21 cellular contexts compared by ENCODE assay signal in genomic region chr4:113971706-113972360, GRCh38. TPM values are rescaled to one million over a fixed set of nuclear protein-coding genes. Genes with fewer than 3 reads are reported as not detected.
DNase-seq lines count a peak whose midpoint lies in the region; ATAC-seq, FAIRE-seq and TF ChIP-seq lines count a peak whose summit lies in the region.
"Had no signal": no experiment of that assay in that cellular context is flagged by ENCODE, and none has a peak within 500 bp of the region (broad histone marks: within the 10 kb centered on the region; RNA-seq: fewer than 3 reads in every experiment).

No MANE protein-coding gene starts in this region.

- 0% methylated on average over 2 of the region's 2 CpGs for WGBS in HepG2 (ENCODE audit: low lambda C conversion rate)
- 77% methylated on average over 2 of the region's 2 CpGs for WGBS in suprapubic skin

- H3K27me3 ChIP-seq in brain microvascular endothelial cell (replicated peaks) (no peaks in the 10 kb centered on the region), HepG2 (ENCODE audit: control insufficient read depth in 1 of 2, insufficient read depth in 2 of 2, low read length in 2 of 2) (no peaks in the 10 kb centered on the region), suprapubic skin (no peaks in the 10 kb centered on the region)
- H3K27me3 ChIP-seq: vagina had no signal

- no peak for ATAC-seq in HepG2
- ATAC-seq: activated T-cell treated with anti-CD3 and anti-CD28 coated beads, Interleukin-2, amount 50 U/mL, for 4 hours had no signal

- in situ Hi-C loops in brain microvascular endothelial cell (cut with HindIII; ENCODE audit: low pct_ligation_motif_present, low sequenced_read_pairs) (no loop called here), HepG2 (cut with HindIII; ENCODE audit: extremely low pct_ligation_motif_present, low pct_unique_long_range_greater_than_20kb) (no loop called here)

- TF ChIP-seq RAD21 in HepG2 (CRISPR knock-in tag; IDR thresholded peaks at IDR 0.05): no peak

- peak overlapping the region; percentile 70 for H3K27ac Mint-ChIP-seq in HFFc6
- H3K27ac Mint-ChIP-seq: activated naive CD4-positive, alpha-beta T cell treated with anti-CD3 and anti-CD28 coated beads, Interleukin-2, amount 50 U/mL, for 24 hours; brain; IgD-negative memory B cell had no signal

- H4K20me1 ChIP-seq in HepG2 (ENCODE audit: insufficient read depth, low read length): no peaks in the 10 kb centered on the region

- H3K36me3 ChIP-seq in brain microvascular endothelial cell (replicated peaks) (peaks cover 3% of the 10 kb centered on the region), HepG2 (replicated peaks in 1 of 2; ENCODE audit: control insufficient read depth in 1 of 2, insufficient read depth in 2 of 2, low read length in 2 of 2) (no peaks in the 10 kb centered on the region), suprapubic skin (no peaks in the 10 kb centered on the region)
- H3K36me3 ChIP-seq: vagina had no signal

- H3K4me1 ChIP-seq in HepG2 (ENCODE audit: insufficient read depth, low read length): no peaks in the 10 kb centered on the region
- H3K4me1 ChIP-seq in suprapubic skin: peaks cover 3% of the 10 kb centered on the region

- DNase-seq in AG08395 (ENCODE audit: low spot score) (peak; percentile 58), HFFc6 (peak; percentile 52), brain microvascular endothelial cell (peak; percentile 14), iris pigment epithelial cell (ENCODE audit: low read depth) (peak; percentile 87), HepG2 (ENCODE audit: low spot score) (no peak), GOT3 (lab: John Stamatoyannopoulos, UW) (no peak), suprapubic skin (ENCODE audit: low spot score in 2 of 2) (no peak), occipital lobe (lab: John Stamatoyannopoulos, UW) (no peak)
- DNase-seq: ACHN; activated CD4-positive, alpha-beta T cell treated with anti-CD3 and anti-CD28 coated beads, Interleukin-2, amount 50 U/mL, for 4 hours; activated T-cell treated with anti-CD3 and anti-CD28 coated beads, Interleukin-2, amount 50 U/mL, for 4 hours; foreskin melanocyte; GDM1; NCI-H2171 had no signal

- H3K9me3 Mint-ChIP-seq in HFFc6: peaks cover 15% of the 10 kb centered on the region; the same call in 1 of the 2 replicates
- H3K9me3 Mint-ChIP-seq: activated naive CD4-positive, alpha-beta T cell treated with anti-CD3 and anti-CD28 coated beads, Interleukin-2, amount 50 U/mL, for 24 hours had no signal

- no TSS peak for BruUV-seq in HepG2 (replicated peaks; lab: Mats Ljungman, UMichigan)

- H2AFZ ChIP-seq in HepG2 (ENCODE audit: low read length): no peak overlapping the region

- H3K36me3 Mint-ChIP-seq in HFFc6 (ENCODE audit: low read depth): peaks cover 62% of the 10 kb centered on the region
- H3K36me3 Mint-ChIP-seq: brain had no signal

- TF ChIP-seq EP300 in HepG2 (IDR thresholded peaks at IDR 0.05; ENCODE audit: low read depth in 2 of 2, low read length in 2 of 2) (no peak), HepG2 (CRISPR knock-in tag; IDR thresholded peaks at IDR 0.05; ENCODE audit: borderline replicate concordance) (no peak), suprapubic skin (IDR thresholded peaks at IDR 0.05) (no peak)

- no peak for TF ChIP-seq CTCF in HFFc6 (IDR thresholded peaks at IDR 0.05)
- no peak for TF ChIP-seq CTCF in brain microvascular endothelial cell (IDR thresholded peaks at IDR 0.05; ENCODE audit: low read depth, low read length, missing control alignments)
- TF ChIP-seq CTCF in HepG2 (CRISPR knock-in tag; IDR thresholded peaks at IDR 0.05): no peak
- no peak for TF ChIP-seq CTCF in suprapubic skin (IDR thresholded peaks at IDR 0.05)

- H3K4me3 ChIP-seq in brain microvascular endothelial cell (ENCODE audit: low read depth, low read length) (no peak overlapping the region), HepG2 (replicated peaks in 1 of 3; ENCODE audit: insufficient read depth in 1 of 3, low read depth in 2 of 3, low read length in 3 of 3) (no peak overlapping the region), suprapubic skin (no peak overlapping the region)
- H3K4me3 ChIP-seq: vagina had no signal

- peak overlapping the region; percentile 26 for H3K27ac ChIP-seq in brain microvascular endothelial cell
- no peak overlapping the region for H3K27ac ChIP-seq in HepG2 (ENCODE audit: extremely low read length, insufficient read depth, low read length)
- H3K27ac ChIP-seq in suprapubic skin: no peak overlapping the region
- H3K27ac ChIP-seq: vagina had no signal

- H3K9me3 ChIP-seq in HepG2 (ENCODE audit: low read length) (no peaks in the 10 kb centered on the region), suprapubic skin (no peaks in the 10 kb centered on the region)
- H3K9me3 ChIP-seq: vagina had no signal

- H3K27me3 Mint-ChIP-seq in HFFc6 (ENCODE audit: insufficient read depth): no peaks in the 10 kb centered on the region; the same call in 1 of the 2 replicates

- peak overlapping the region; percentile 42; the same call in 1 of the 2 replicates for H3K4me3 Mint-ChIP-seq in HFFc6
- H3K4me3 Mint-ChIP-seq: activated naive CD4-positive, alpha-beta T cell treated with anti-CD3 and anti-CD28 coated beads, Interleukin-2, amount 50 U/mL, for 24 hours; activated T-cell treated with anti-CD3 and anti-CD28 coated beads, Interleukin-2, amount 50 U/mL, for 4 hours; brain; IgD-negative memory B cell had no signal

- H3K9ac ChIP-seq in HepG2 (ENCODE audit: insufficient read depth, low read depth, low read length): no peak overlapping the region

- CTCF ChIA-PET in HepG2 (lab: Yijun Ruan, JAX; ENCODE audit: low intra/inter-chr PET ratio, low total read pairs): no interaction called here

- intact Hi-C loops in HepG2 (cut with micrococcal nuclease; ENCODE audit: unreplicated experiment): no loop called here

- H3K4me1 Mint-ChIP-seq in HFFc6 (ENCODE audit: low read depth): peaks cover 86% of the 10 kb centered on the region
- H3K4me1 Mint-ChIP-seq: activated naive CD4-positive, alpha-beta T cell treated with anti-CD3 and anti-CD28 coated beads, Interleukin-2, amount 50 U/mL, for 24 hours; brain; IgD-negative memory B cell had no signal

- no peak for FAIRE-seq in HepG2 (lab: Jason Lieb, UNC)
- FAIRE-seq: GM12891, RCC 7860, TTC549 had no signal

- H3K4me2 ChIP-seq in HepG2 (ENCODE audit: low read depth, low read length): no peak overlapping the region

- no peak for TF ChIP-seq POLR2A in HepG2 (IDR thresholded peaks at IDR 0.05; ENCODE audit: insufficient read depth in 1 of 2, low read depth in 2 of 2, low read length in 2 of 2)
- TF ChIP-seq POLR2A in suprapubic skin (IDR thresholded peaks at IDR 0.05): no peak

- POLR2A ChIA-PET in HepG2 (lab: Yijun Ruan, JAX): no interaction called here

- H3K79me2 ChIP-seq in HepG2 (ENCODE audit: insufficient read depth, low read length): no peaks in the 10 kb centered on the region

RNA-seq across cellular contexts. Expression of gene ARSJ, which starts 7.6 kb away (rescaled TPM):
- 10 to 100 TPM; 33.4 to 40.6 (median 36.1) TPM for total RNA-seq in HFFc6 (2021; fragmentation: NEBNext Ultra II Directional; extraction: Animal tissue kit (Norgen Biotek cat#: 25700))
- total RNA-seq in HepG2 (2016; rRNA removed; fragmentation: Illumina TruSeq; extraction: Trizol) (not detected in 2 replicates), suprapubic skin (1 to 10 TPM; 1.6 to 3.9 (median 3.2) TPM), occipital lobe (0.31 TPM)
- total RNA-seq in HepG2 (2016; cell fraction: cytosol; rRNA removed; fragmentation: Illumina TruSeq; extraction: Trizol; ENCODE audit: low read depth): not detected in 2 replicates
- total RNA-seq in HepG2 (2016; cell fraction: insoluble cytoplasmic fraction; rRNA removed; fragmentation: Illumina TruSeq; extraction: Trizol): not detected in 2 replicates
- total RNA-seq in HepG2 (2016; cell fraction: membrane; rRNA removed; fragmentation: Illumina TruSeq; extraction: Trizol): not detected in 2 replicates
- not detected in 2 replicates for total RNA-seq in HepG2 (2016; cell fraction: nucleus; rRNA removed; fragmentation: Illumina TruSeq; extraction: Trizol)
- polyA plus RNA-seq in HepG2 (2011; rRNA removed): not detected in 2 replicates
- 0.04 TPM in 1 of 2 replicates, not detected in the other for polyA plus RNA-seq in HepG2 (2011; cell fraction: cytosol; rRNA removed)
- polyA plus RNA-seq in HepG2 (2011; cell fraction: nucleus; rRNA removed): not detected in 2 replicates
- polyA plus RNA-seq in HepG2 (2012): not detected in 2 replicates
- polyA plus RNA-seq in HepG2 (2016; cell fraction: cytosol; fragmentation: Illumina TruSeq; extraction: Trizol; ENCODE audit: low read depth): not detected in 2 replicates
- polyA plus RNA-seq in HepG2 (2016; cell fraction: insoluble cytoplasmic fraction; fragmentation: Illumina TruSeq; extraction: Trizol; ENCODE audit: low read depth): not detected in 2 replicates
- polyA plus RNA-seq in HepG2 (2016; cell fraction: membrane; fragmentation: Illumina TruSeq; extraction: Trizol; ENCODE audit: low read depth): not detected in 2 replicates
- polyA plus RNA-seq in HepG2 (2016; cell fraction: nucleus; fragmentation: Illumina TruSeq; extraction: Trizol; ENCODE audit: insufficient read depth, low read depth): not detected in 2 replicates
- 1.8 TPM in 1 of 2 replicates, not detected in the other for polyA minus RNA-seq in HepG2 (2011; rRNA and poly(A)+ RNA removed; ENCODE audit: low replicate concordance)
- not detected in 2 replicates for polyA minus RNA-seq in HepG2 (2011; cell fraction: cytosol; rRNA and poly(A)+ RNA removed)
- polyA minus RNA-seq in HepG2 (2011; cell fraction: nucleus; rRNA and poly(A)+ RNA removed): not detected in 2 replicates
- polyA plus RNA-seq: IgD-negative memory B cell had no signal

Comparison
In these comparisons a context has a peak if more than half of its experiments do, and no peak if none do; other contexts are left out.
1. DNase-seq: peak in AG08395 (single experiment), HFFc6 (single experiment), brain microvascular endothelial cell (single experiment) and iris pigment epithelial cell (single experiment); none in HepG2 (single experiment), GOT3 (single experiment), suprapubic skin (0 of 2) and occipital lobe (single experiment).
2. RNA of gene ARSJ, which starts 7.6 kb away (total RNA-seq): 33.4 to 40.6 TPM in HFFc6; 1.6 to 3.9 TPM in suprapubic skin, 0.31 TPM in occipital lobe (single experiment) and not detected in HepG2; every median in the first group is over 4 times any median in the second.